Comparison of ENCODE assay signal across 9 cellular contexts in the genomic region with DNA sequence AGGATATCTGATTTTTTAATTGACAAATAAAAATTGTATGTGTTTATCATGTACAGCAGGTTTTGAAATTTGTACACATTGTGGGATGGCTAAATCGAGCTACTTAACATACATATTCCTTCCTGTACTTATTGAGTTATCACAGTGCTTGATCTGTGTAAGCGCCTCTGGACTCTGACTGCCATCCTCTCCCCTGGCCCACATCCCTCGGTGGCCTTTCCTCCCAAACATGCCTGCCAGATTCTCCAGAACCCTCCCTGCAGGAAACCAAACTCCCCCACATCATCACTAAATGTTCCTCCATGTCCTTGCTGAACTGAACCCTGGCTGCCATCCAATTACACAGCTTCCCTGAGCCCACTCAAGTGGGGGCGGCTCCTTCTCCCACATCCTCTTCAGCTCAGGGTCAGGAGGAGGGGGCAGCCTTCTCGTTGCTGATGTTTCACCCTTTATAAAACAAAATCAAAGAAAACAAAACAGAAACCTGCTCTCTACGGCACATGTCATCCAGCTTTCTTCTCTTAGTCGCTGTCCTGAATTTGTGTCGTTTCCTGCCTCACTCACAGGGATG.
DNase-seq lines count a peak whose midpoint lies in the region; ATAC-seq and TF ChIP-seq lines count a peak whose summit lies in the region.
"Had no signal": no experiment of that assay in that cellular context is flagged by ENCODE, and none has a peak within 500 bp of the region (broad histone marks: within the 10 kb centered on the region; RNA-seq: fewer than 3 reads in every experiment).

No MANE protein-coding gene starts in this region.

- DNase-seq in activated T-cell treated with anti-CD3 and anti-CD28 coated beads for 4 hours (peak; percentile 9), left ventricle myocardium inferior (peak; percentile 38), testis (peak; percentile 55), SIG-M5 treated with dmso at 0.1 percent for 504 hours (lab: John Stamatoyannopoulos, UW; ENCODE audit: unreplicated experiment) (no peak), kidney glomerular epithelial cell (lab: John Stamatoyannopoulos, UW) (no peak), HPDE6-E6E7 (ENCODE audit: extremely low spot score) (no peak)
- no peak for DNase-seq in activated T-cell treated with anti-CD3 and anti-CD28 coated beads, Interleukin-2, amount 50 U/mL, for 48 hours
- peak; percentile 54 for DNase-seq in activated CD8-positive, alpha-beta T cell treated with anti-CD3 and anti-CD28 coated beads for 36 hours
- DNase-seq: AML-193 had no signal

- H3K4me3 Mint-ChIP-seq in activated CD8-positive, alpha-beta T cell treated with anti-CD3 and anti-CD28 coated beads for 36 hours: no peak overlapping the region

- intact Hi-C loops in activated CD8-positive, alpha-beta T cell treated with anti-CD3 and anti-CD28 coated beads for 36 hours (cut with micrococcal nuclease): no loop called here
- intact Hi-C loops in left ventricle myocardium inferior (cut with micrococcal nuclease) (no loop called here), testis (cut with DNase I; ENCODE audit: low total_unique reads) (no loop called here)

- peak overlapping the region; percentile 82 for H3K27ac ChIP-seq in left ventricle myocardium inferior (replicated peaks)
- no peak overlapping the region for H3K27ac ChIP-seq in testis

- H3K27ac Mint-ChIP-seq in activated CD8-positive, alpha-beta T cell treated with anti-CD3 and anti-CD28 coated beads for 36 hours: peak overlapping the region; percentile 61

- H3K27me3 Mint-ChIP-seq in activated CD8-positive, alpha-beta T cell treated with anti-CD3 and anti-CD28 coated beads for 36 hours: peaks cover 2% of the 10 kb centered on the region

- POLR2A ChIA-PET in activated CD8-positive, alpha-beta T cell treated with anti-CD3 and anti-CD28 coated beads for 36 hours (lab: Charles Lee): interaction anchor here (1.7 kb wide), 1 partner anchor 35 kb away, joined by 4 read pairs; no protein-coding TSS in a partner anchor

- 31 to 36% methylated on average over 8 of the region's 8 CpGs for WGBS in testis, 2 donors

- H3K4me1 Mint-ChIP-seq in activated CD8-positive, alpha-beta T cell treated with anti-CD3 and anti-CD28 coated beads for 36 hours (ENCODE audit: low read depth): peaks cover 28% of the 10 kb centered on the region

- H3K27me3 ChIP-seq in left ventricle myocardium inferior (ENCODE audit: low read depth): peaks cover 4% of the 10 kb centered on the region
- H3K27me3 ChIP-seq in testis: no peaks in the 10 kb centered on the region

- no peaks in the 10 kb centered on the region for H3K9me3 Mint-ChIP-seq in activated CD8-positive, alpha-beta T cell treated with anti-CD3 and anti-CD28 coated beads for 36 hours

- no peak for TF ChIP-seq POLR2A in testis (IDR thresholded peaks at IDR 0.05)

- CTCF ChIA-PET in activated CD8-positive, alpha-beta T cell treated with anti-CD3 and anti-CD28 coated beads for 36 hours (lab: Charles Lee): interaction anchor here (1.0 to 7.4 kb wide), 3 partner anchors 11 to 41 kb away, joined by 3 to 40 read pairs (median 3); no protein-coding TSS in a partner anchor

- H3K36me3 ChIP-seq in left ventricle myocardium inferior (no peaks in the 10 kb centered on the region), testis (ENCODE audit: low read depth, missing control alignments) (no peaks in the 10 kb centered on the region)

- H3K9me3 ChIP-seq in left ventricle myocardium inferior (replicated peaks) (no peaks in the 10 kb centered on the region), testis (no peaks in the 10 kb centered on the region)

- ATAC-seq in activated CD8-positive, alpha-beta T cell treated with anti-CD3 and anti-CD28 coated beads for 36 hours: peak; percentile 69

- H3K4me1 ChIP-seq in left ventricle myocardium inferior: peaks cover 17% of the 10 kb centered on the region
- peaks cover 12% of the 10 kb centered on the region for H3K4me1 ChIP-seq in testis

- no peaks in the 10 kb centered on the region for H3K36me3 Mint-ChIP-seq in activated CD8-positive, alpha-beta T cell treated with anti-CD3 and anti-CD28 coated beads for 36 hours (ENCODE audit: low read depth)

- TF ChIP-seq CTCF in activated CD8-positive, alpha-beta T cell treated with anti-CD3 and anti-CD28 coated beads for 36 hours (IDR thresholded peaks at IDR 0.05): no peak
- TF ChIP-seq CTCF in left ventricle myocardium inferior (IDR thresholded peaks at IDR 0.05; ENCODE audit: borderline replicate concordance): no peak
- TF ChIP-seq CTCF in testis (IDR thresholded peaks at IDR 0.05): no peak

- peak overlapping the region; percentile 30 for H3K4me3 ChIP-seq in left ventricle myocardium inferior
- H3K4me3 ChIP-seq in testis: no peak overlapping the region

Comparison
In these comparisons a context has a peak if more than half of its experiments do, and no peak if none do; other contexts are left out.
1. DNase-seq: peak in activated T-cell treated with anti-CD3 and anti-CD28 coated beads for 4 hours (single experiment), activated CD8-positive, alpha-beta T cell treated with anti-CD3 and anti-CD28 coated beads for 36 hours (single experiment), left ventricle myocardium inferior (single experiment) and testis (single experiment); none in activated T-cell treated with anti-CD3 and anti-CD28 coated beads, Interleukin-2, amount 50 U/mL, for 48 hours (0 of 2), SIG-M5 treated with dmso at 0.1 percent for 504 hours (single experiment), kidney glomerular epithelial cell (single experiment) and HPDE6-E6E7 (single experiment).